11 cellular contexts compared by ENCODE assay signal in the genomic region with DNA sequence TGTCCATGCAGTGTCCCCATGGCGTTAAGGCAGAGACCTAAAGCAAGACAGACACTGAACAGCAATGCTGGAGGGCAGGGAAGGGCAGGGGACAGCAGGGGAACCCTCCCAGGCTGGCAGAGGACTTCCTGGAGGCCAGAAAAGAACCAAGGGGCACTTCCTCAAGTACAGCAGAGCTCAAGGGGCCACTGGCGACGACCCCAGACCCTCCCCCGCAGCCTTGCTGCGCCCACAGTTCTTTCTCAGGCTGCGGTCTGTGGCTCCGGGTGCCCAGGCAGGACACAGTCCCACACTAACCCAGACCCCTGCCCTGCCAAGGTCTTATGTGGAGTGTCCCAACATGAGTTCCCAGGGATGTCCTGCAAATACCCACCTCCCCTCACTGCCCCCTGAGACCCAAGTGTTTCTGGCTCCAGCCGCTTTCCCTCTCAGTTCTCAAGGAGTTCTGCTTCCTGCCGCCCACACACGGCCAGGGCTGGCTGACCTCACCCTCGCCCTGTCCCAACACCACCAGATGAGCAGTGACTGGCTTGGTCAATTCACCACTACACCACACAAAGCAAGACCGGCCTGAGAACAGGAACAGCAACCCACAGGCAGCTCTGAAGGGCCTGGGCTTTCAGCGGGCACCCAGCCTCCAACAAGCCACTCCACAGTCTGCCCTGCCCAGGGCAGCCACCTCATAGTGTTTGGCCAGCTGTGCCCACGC. TPM values are rescaled to one million over a fixed set of nuclear protein-coding genes. Genes with fewer than 3 reads are reported as not detected.
DNase-seq lines count a peak whose midpoint lies in the region; FAIRE-seq and TF ChIP-seq lines count a peak whose summit lies in the region.
"Had no signal": no experiment of that assay in that cellular context is flagged by ENCODE, and none has a peak within 500 bp of the region (broad histone marks: within the 10 kb centered on the region; RNA-seq: fewer than 3 reads in every experiment).

No MANE protein-coding gene starts in this region.

- no peak for TF ChIP-seq CTCF in endothelial cell (IDR thresholded peaks at IDR 0.05; ENCODE audit: unreplicated experiment)
- TF ChIP-seq CTCF in kidney (IDR thresholded peaks at IDR 0.05; ENCODE audit: borderline replicate concordance, extremely low read depth, insufficient read depth), result no peak
- TF ChIP-seq CTCF in OCI-LY7 (conservative IDR thresholded peaks at IDR 0.05; ENCODE audit: low read length), result no peak

- peaks cover 10% of the 10 kb centered on the region; the same call in 1 of the 2 replicates for H3K79me2 ChIP-seq in OCI-LY7 (ENCODE audit: insufficient read depth, low read depth, low read length)

- H3K9ac ChIP-seq in neuronal stem cell (ENCODE audit: low read depth, low read length, poor library complexity) (peak overlapping the region; percentile 60), kidney (ENCODE audit: low read length in 2 of 2) (no peak overlapping the region)

- H3K4me3 Mint-ChIP-seq in endothelial cell (ENCODE audit: unreplicated experiment), result peak overlapping the region; percentile 39

- no peak overlapping the region for H3K4ac ChIP-seq in neuronal stem cell (ENCODE audit: low read length)

- no peak overlapping the region for H2BK15ac ChIP-seq in neuronal stem cell (ENCODE audit: low read length)

- H3K4me1 ChIP-seq in neuronal stem cell (ENCODE audit: control insufficient read depth in 2 of 2, insufficient read depth in 1 of 2, low read depth in 1 of 2, low read length in 2 of 2) (peaks cover 4 to 15% of the 10 kb centered on the region in 2 donors), kidney (ENCODE audit: control insufficient read depth in 1 of 2, insufficient read depth in 1 of 2, low read depth in 1 of 2, low read length in 2 of 2) (peaks cover 0 to 29% of the 10 kb centered on the region in 2 donors), OCI-LY7 (ENCODE audit: insufficient read depth, low read length, poor library complexity, severe bottlenecking) (peaks cover 11% of the 10 kb centered on the region)
- H3K4me1 ChIP-seq: uterus had no signal

- no peak overlapping the region for H2BK5ac ChIP-seq in neuronal stem cell (ENCODE audit: low read length)

- H3K9me2 ChIP-seq in OCI-LY7 (ENCODE audit: insufficient read depth, low read length), result no peaks in the 10 kb centered on the region

- no peak overlapping the region for H2AK5ac ChIP-seq in neuronal stem cell (ENCODE audit: low read depth, low read length)

- no TSS peak for BruUV-seq in OCI-LY7 (replicated peaks; lab: Mats Ljungman, UMichigan)

- H4K8ac ChIP-seq in neuronal stem cell (ENCODE audit: low read depth, low read length), result peak overlapping the region; percentile 17

- peak overlapping the region in 1 of 2 donors; percentile 48 for H3K4me3 ChIP-seq in neuronal stem cell (ENCODE audit: low read length in 2 of 2)
- H3K4me3 ChIP-seq in kidney (ENCODE audit: low read length in 2 of 2), result no peak overlapping the region
- H3K4me3 ChIP-seq in OCI-LY7 (ENCODE audit: low read depth, low read length, poor library complexity, severe bottlenecking), result no peak overlapping the region
- H3K4me3 ChIP-seq: uterus had no signal

- H2AFZ ChIP-seq in neuronal stem cell (ENCODE audit: low read length), result no peak overlapping the region
- H2AFZ ChIP-seq in OCI-LY7 (ENCODE audit: low read length), result no peak overlapping the region

- H3K14ac ChIP-seq in neuronal stem cell (ENCODE audit: low read length), result peak overlapping the region; percentile 8

- peaks cover 29% of the 10 kb centered on the region for H3K79me1 ChIP-seq in neuronal stem cell (ENCODE audit: low read depth, low read length)

- no peaks in the 10 kb centered on the region for H3K27me3 ChIP-seq in neuronal stem cell (ENCODE audit: control insufficient read depth in 3 of 3, insufficient read depth in 3 of 3, low read depth in 1 of 3, low read length in 3 of 3)
- H3K27me3 ChIP-seq: uterus had no signal

- peaks cover 9% of the 10 kb centered on the region for H3K27me3 Mint-ChIP-seq in endothelial cell (ENCODE audit: unreplicated experiment)

- intact Hi-C loops in kidney (cut with DNase I), result no loop called here
- intact Hi-C loops in OCI-LY7 (cut with micrococcal nuclease; ENCODE audit: unreplicated experiment), result no loop called here

- no CpG with 5 or more reads among the region's 14 CpGs for WGBS in neuronal stem cell (ENCODE audit: extremely low coverage in 2 of 2, insufficient read length in 2 of 2, insufficient replicate concordance in 1 of 2), 2 donors

- no peaks in the 10 kb centered on the region for H3K9me3 Mint-ChIP-seq in endothelial cell (ENCODE audit: unreplicated experiment)

- H3K36me3 ChIP-seq in neuronal stem cell (replicated peaks in 1 of 2; ENCODE audit: control insufficient read depth in 2 of 2, insufficient read depth in 2 of 2, low read length in 2 of 2), result no peaks in the 10 kb centered on the region
- no peaks in the 10 kb centered on the region for H3K36me3 ChIP-seq in kidney (ENCODE audit: control insufficient read depth in 1 of 2, insufficient read depth in 2 of 2, low read length in 2 of 2)
- H3K36me3 ChIP-seq in OCI-LY7 (ENCODE audit: insufficient read depth, low read length), result no peaks in the 10 kb centered on the region
- H3K36me3 ChIP-seq: uterus had no signal

- FAIRE-seq in kidney (lab: Jason Lieb, UNC), result no peak
- FAIRE-seq: bronchial epithelial cell had no signal

- H3K18ac ChIP-seq in neuronal stem cell (ENCODE audit: low read length), result no peak overlapping the region

- H4K20me1 ChIP-seq in OCI-LY7 (ENCODE audit: insufficient read depth, low read length), result no peaks in the 10 kb centered on the region

- no peak overlapping the region for H4K91ac ChIP-seq in neuronal stem cell (ENCODE audit: low read depth, low read length, poor library complexity)

- CTCF ChIA-PET in OCI-LY7 (lab: Charles Lee; ENCODE audit: unreplicated experiment), result interaction anchor here (0.6 kb wide), 1 partner anchor 257 kb away, joined by 3 read pairs; no protein-coding TSS in a partner anchor

- H3K9me3 ChIP-seq in neuronal stem cell (replicated peaks in 1 of 2; ENCODE audit: control insufficient read depth in 2 of 2, insufficient read depth in 1 of 2, low read depth in 1 of 2, low read length in 2 of 2) (no peaks in the 10 kb centered on the region), kidney (ENCODE audit: control insufficient read depth in 1 of 2, low read length in 2 of 2) (no peaks in the 10 kb centered on the region), OCI-LY7 (ENCODE audit: low read length) (no peaks in the 10 kb centered on the region)
- H3K9me3 ChIP-seq: uterus had no signal

- H3K4me2 ChIP-seq in neuronal stem cell (ENCODE audit: insufficient read depth, low read length, poor library complexity, severe bottlenecking) (no peak overlapping the region), OCI-LY7 (ENCODE audit: low read length) (no peak overlapping the region)

- no peak overlapping the region for H3K27ac ChIP-seq in neuronal stem cell (replicated peaks; ENCODE audit: low read length)
- H3K27ac ChIP-seq in kidney (ENCODE audit: low read depth in 2 of 2, low read length in 2 of 2), result peak overlapping the region in 1 of 2 donors; percentile 25
- no peak overlapping the region for H3K27ac ChIP-seq in OCI-LY7 (ENCODE audit: low read depth, low read length, poor library complexity, severe bottlenecking)
- H3K27ac ChIP-seq: uterus had no signal

- POLR2A ChIA-PET in OCI-LY7 (lab: Charles Lee), result no interaction called here

- no peak overlapping the region for H2BK12ac ChIP-seq in neuronal stem cell (ENCODE audit: low read length)

- H3K36me3 Mint-ChIP-seq in endothelial cell (ENCODE audit: low read depth, unreplicated experiment), result no peaks in the 10 kb centered on the region

- H3K27ac Mint-ChIP-seq in endothelial cell (ENCODE audit: unreplicated experiment), result peak overlapping the region; percentile 92

- peaks cover 32% of the 10 kb centered on the region for H3K4me1 Mint-ChIP-seq in endothelial cell (ENCODE audit: unreplicated experiment)

- no peak overlapping the region for H2BK120ac ChIP-seq in neuronal stem cell (ENCODE audit: low read depth, low read length)

- DNase-seq in GF-D8 (lab: John Stamatoyannopoulos, UW) (peak; percentile 47), NOMO-1 treated with DMSO at 0.1 percent for 48 hours (lab: John Stamatoyannopoulos, UW; ENCODE audit: unreplicated experiment) (peak; percentile 50), endothelial cell (ENCODE audit: low spot score) (no peak), neuronal stem cell (ENCODE audit: low spot score) (no peak), DMS 273 treated with DMSO at 0.1 percent for 48 hours (lab: John Stamatoyannopoulos, UW) (no peak), NCI-H128 (lab: John Stamatoyannopoulos, UW; ENCODE audit: unreplicated experiment) (no peak), kidney (no peak), OCI-LY7 (ENCODE audit: low spot score) (no peak)
- DNase-seq: NCI-H526, uterus had no signal

- H3K23ac ChIP-seq in neuronal stem cell (ENCODE audit: low read depth, low read length, poor library complexity), result no peak overlapping the region

RNA-seq across cellular contexts. Expression of a gene that starts 4.1 kb away (rescaled TPM):
- 99.1 TPM for total RNA-seq in endothelial cell (ENCODE audit: unreplicated experiment)
- polyA plus RNA-seq in neuronal stem cell (2013, experiment 1 of 2), result 32.7 TPM
- polyA plus RNA-seq in neuronal stem cell (2013, experiment 2 of 2), result 28.0 TPM
- 92.5 TPM for total RNA-seq in kidney
- polyA plus RNA-seq in kidney (ENCODE audit: insufficient read depth, low read depth, low replicate concordance), result 38.9 TPM
- 29.6 and 31.1 TPM in 2 replicates for total RNA-seq in OCI-LY7 (2014; rRNA removed; shearing (Covaris generic))
- total RNA-seq in OCI-LY7 (2022), result 60.3 and 62.4 TPM in 2 replicates

RNA-seq across cellular contexts. Expression of a gene that starts 18.0 kb away (rescaled TPM):
- total RNA-seq in endothelial cell (ENCODE audit: unreplicated experiment) (0.21 TPM), kidney (not detected), OCI-LY7 (2022) (not detected in 2 replicates)
- not detected for polyA plus RNA-seq in neuronal stem cell (2013, experiment 1 of 2)
- not detected for polyA plus RNA-seq in neuronal stem cell (2013, experiment 2 of 2)
- polyA plus RNA-seq in kidney (ENCODE audit: insufficient read depth, low read depth, low replicate concordance), result not detected
- not detected in 2 replicates for total RNA-seq in OCI-LY7 (2014; rRNA removed; shearing (Covaris generic))

RNA-seq across cellular contexts. Expression of a gene that starts 22.5 kb away (rescaled TPM):
- total RNA-seq in endothelial cell (ENCODE audit: unreplicated experiment) (64.5 TPM), kidney (37.4 TPM), OCI-LY7 (2022) (63.7 and 70.1 TPM in 2 replicates)
- 17.1 TPM for polyA plus RNA-seq in neuronal stem cell (2013, experiment 1 of 2)
- polyA plus RNA-seq in neuronal stem cell (2013, experiment 2 of 2), result 16.7 TPM
- polyA plus RNA-seq in kidney (ENCODE audit: insufficient read depth, low read depth, low replicate concordance), result 27.7 TPM
- 43.5 and 58.2 TPM in 2 replicates for total RNA-seq in OCI-LY7 (2014; rRNA removed; shearing (Covaris generic))

RNA-seq across cellular contexts. Expression of a gene that starts 26.3 kb away (rescaled TPM):
- total RNA-seq in endothelial cell (ENCODE audit: unreplicated experiment) (2.4 TPM), kidney (2.8 TPM), OCI-LY7 (2022) (1.1 and 2.5 TPM in 2 replicates)
- polyA plus RNA-seq in neuronal stem cell (2013, experiment 1 of 2), result 0.86 TPM
- 1.2 TPM for polyA plus RNA-seq in neuronal stem cell (2013, experiment 2 of 2)
- polyA plus RNA-seq in kidney (ENCODE audit: insufficient read depth, low read depth, low replicate concordance), result 1.8 TPM
- 0.46 and 0.85 TPM in 2 replicates for total RNA-seq in OCI-LY7 (2014; rRNA removed; shearing (Covaris generic))

RNA-seq across cellular contexts. Expression of a gene that starts 39.8 kb away (rescaled TPM):
- total RNA-seq in endothelial cell (ENCODE audit: unreplicated experiment) (not detected), kidney (not detected), OCI-LY7 (2022) (not detected in 2 replicates)
- polyA plus RNA-seq in neuronal stem cell (2013, experiment 1 of 2), result not detected
- polyA plus RNA-seq in neuronal stem cell (2013, experiment 2 of 2), result not detected
- polyA plus RNA-seq in kidney (ENCODE audit: insufficient read depth, low read depth, low replicate concordance), result not detected
- not detected in 2 replicates for total RNA-seq in OCI-LY7 (2014; rRNA removed; shearing (Covaris generic))
- total RNA-seq: bronchial epithelial cell, uterus had no signal

Comparison
In these comparisons a context has a peak if more than half of its experiments do, and no peak if none do; other contexts are left out.
1. DNase-seq: peak in GF-D8 (single experiment) and NOMO-1 treated with DMSO at 0.1 percent for 48 hours (single experiment); none in endothelial cell (single experiment), neuronal stem cell (single experiment), DMS 273 treated with DMSO at 0.1 percent for 48 hours (single experiment), NCI-H128 (single experiment), kidney (single experiment) and OCI-LY7 (single experiment).